ENCODE assay signal across 16 cellular contexts in genomic region chr11:73246303-73246702, GRCh38. TPM values are rescaled to one million over a fixed set of nuclear protein-coding genes. Genes with fewer than 3 reads are reported as not detected.
"Had no signal": no experiment of that assay in that cellular context is flagged by ENCODE, and none has a peak within 500 bp of the region (broad histone marks: within the 10 kb centered on the region; RNA-seq: fewer than 3 reads in every experiment).

No MANE protein-coding gene starts in this region.

- H3K9me3 ChIP-seq: esophagus muscularis mucosa had no signal

- H3K9me3 Mint-ChIP-seq: dendritic cell treated with granulocyte-macrophage colony-stimulating factor and Interleukin-4, amounts not matched to agents 40 ng/mL and 50 ng/mL, for 4 days; effector memory CD8-positive, alpha-beta T cell; naive B cell; nephron had no signal

- H3K4me2 ChIP-seq: hepatocyte had no signal

- H3K4me1 Mint-ChIP-seq: nephron had no signal

- H3K36me3 Mint-ChIP-seq: naive B cell had no signal

- ATAC-seq: effector memory CD8-positive, alpha-beta T cell; left colon; sciatic nerve had no signal

- H3K27ac Mint-ChIP-seq: dendritic cell treated with granulocyte-macrophage colony-stimulating factor and Interleukin-4, amounts not matched to agents 40 ng/mL and 50 ng/mL, for 4 days; effector memory CD8-positive, alpha-beta T cell; nephron had no signal

- H3K36me3 ChIP-seq: esophagus muscularis mucosa had no signal

- DNase-seq: effector memory CD8-positive, alpha-beta T cell; foreskin melanocyte; head of caudate nucleus; mesendoderm; naive B cell; occipital lobe; small intestine; stimulated activated CD4-positive, alpha-beta T cell treated with anti-CD3 and anti-CD28 coated beads, Interleukin-12 subunit alpha, Interleukin-12 subunit beta, amount 100 ng/mL, for 4 hours; stimulated activated naive CD4-positive, alpha-beta T cell treated with Interleukin-2 at 50 U/mL for 16 hours; trophoblast cell had no signal

- H3K27me3 Mint-ChIP-seq: dendritic cell treated with granulocyte-macrophage colony-stimulating factor and Interleukin-4, amounts not matched to agents 40 ng/mL and 50 ng/mL, for 4 days; naive B cell had no signal

- H3K27me3 ChIP-seq: esophagus muscularis mucosa, hepatocyte had no signal

- H3K4me3 ChIP-seq: esophagus muscularis mucosa, hepatocyte had no signal

- H3K4me3 Mint-ChIP-seq: dendritic cell treated with granulocyte-macrophage colony-stimulating factor and Interleukin-4, amounts not matched to agents 40 ng/mL and 50 ng/mL, for 4 days; effector memory CD8-positive, alpha-beta T cell; naive B cell; nephron had no signal

RNA-seq across cellular contexts. Expression of gene P2RY6, which starts 25.8 kb away (rescaled TPM):
- total RNA-seq: occipital lobe had no signal

RNA-seq across cellular contexts. Expression of gene P2RY2, which starts 28.2 kb away (rescaled TPM):
- total RNA-seq: occipital lobe had no signal
